In the genomic region with DNA sequence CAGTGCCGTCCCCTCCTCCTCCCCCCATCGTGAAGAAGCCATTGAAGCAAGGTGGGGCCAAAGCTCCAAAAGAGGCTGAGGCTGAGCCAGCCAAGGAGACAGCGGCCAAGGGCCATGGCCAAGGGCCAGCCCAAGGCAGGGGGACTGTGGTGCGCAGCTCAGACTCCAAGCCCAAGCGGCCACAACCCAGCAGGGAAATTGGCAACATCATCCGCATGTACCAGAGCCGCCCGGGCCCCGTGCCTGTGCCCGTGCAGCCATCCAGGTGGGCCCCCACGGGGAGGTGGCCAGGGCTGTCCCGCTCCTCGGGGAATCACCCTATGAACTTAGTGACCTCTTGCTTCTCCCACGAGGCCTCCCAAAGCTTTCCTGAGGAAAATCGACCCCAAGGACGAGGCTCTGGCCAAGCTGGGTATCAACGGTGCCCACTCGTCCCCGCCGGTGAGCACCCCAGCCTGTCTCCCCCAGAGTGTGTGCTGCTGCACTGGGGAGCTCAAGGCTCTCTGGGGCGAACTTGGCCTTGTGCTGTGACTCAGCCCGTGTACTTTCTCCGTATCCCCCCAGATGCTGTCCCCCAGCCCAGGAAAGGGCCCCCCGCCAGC, we compare ENCODE assay signal across 24 cellular contexts. TPM values are rescaled to one million over a fixed set of nuclear protein-coding genes. Genes with fewer than 3 reads are reported as not detected.
"Had no signal": no experiment of that assay in that cellular context is flagged by ENCODE, and none has a peak within 500 bp of the region (broad histone marks: within the 10 kb centered on the region; RNA-seq: fewer than 3 reads in every experiment).

No MANE protein-coding gene starts in this region.

- H3K27ac ChIP-seq: dorsolateral prefrontal cortex, gastrocnemius medialis, left lung, lower lobe of right lung, neutrophil, psoas muscle, skin epidermis, stomach, thoracic aorta had no signal

- H3K4me1 ChIP-seq: gastrocnemius medialis, left lung, lower lobe of right lung, psoas muscle had no signal

- H3K4me3 ChIP-seq: dorsolateral prefrontal cortex, gastrocnemius medialis, left lung, lower lobe of right lung, psoas muscle, skin epidermis, stomach, thoracic aorta had no signal

- H3K9me3 ChIP-seq: gastrocnemius medialis, left lung, lower lobe of right lung, neutrophil, psoas muscle, stomach, thoracic aorta had no signal

- H3K27me3 ChIP-seq: dorsolateral prefrontal cortex, gastrocnemius medialis, left lung, neutrophil, stomach had no signal

- ATAC-seq: esophagus mucosa; gastrocnemius medialis; left lung; lower lobe of right lung; naive thymus-derived CD4-positive, alpha-beta T cell; psoas muscle; sciatic nerve had no signal

- FAIRE-seq: endometrium had no signal

- DNase-seq: cortex of kidney; dorsolateral prefrontal cortex; effector memory CD4-positive, alpha-beta T cell; gastrocnemius medialis; glutamatergic neuron; islet precursor cell; left lung; lower lobe of right lung; naive thymus-derived CD4-positive, alpha-beta T cell; nephron progenitor cell; psoas muscle; retina; stimulated activated CD4-positive, alpha-beta T cell treated with anti-CD3 and anti-CD28 coated beads, Interleukin-12 subunit alpha, Interleukin-12 subunit beta, amount 100 ng/mL, for 4 hours; stimulated activated naive CD4-positive, alpha-beta T cell; stomach; trophoblast cell had no signal

RNA-seq across cellular contexts. Expression of gene SMIM5, which starts 16.6 kb away (rescaled TPM):
- total RNA-seq: chondrocyte, osteoblast had no signal
